Comparison of ENCODE assay signal across 28 cellular contexts in the genomic region with DNA sequence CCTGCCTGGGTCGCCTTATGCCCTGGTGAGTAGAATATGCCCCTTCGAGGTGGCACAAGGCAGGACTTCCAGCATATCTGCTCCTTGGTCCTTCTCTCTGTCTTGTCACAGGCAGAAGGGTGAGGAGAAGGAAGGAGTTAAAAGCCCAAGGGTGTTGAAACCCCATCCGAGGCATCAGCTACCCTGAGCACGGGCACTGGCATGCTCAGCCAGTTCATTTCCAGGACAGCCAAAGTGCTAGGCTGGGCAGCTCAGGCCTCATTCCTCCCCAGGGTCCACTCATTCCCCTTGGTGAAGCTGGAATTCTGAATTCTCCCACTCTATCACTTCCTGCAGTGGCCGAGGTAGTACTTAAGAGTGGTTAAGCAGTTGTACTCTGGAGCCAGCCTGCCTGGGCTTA. TPM values are rescaled to one million over a fixed set of nuclear protein-coding genes. Genes with fewer than 3 reads are reported as not detected.
DNase-seq lines count a peak whose midpoint lies in the region; ATAC-seq and TF ChIP-seq lines count a peak whose summit lies in the region.
"Had no signal": no experiment of that assay in that cellular context is flagged by ENCODE, and none has a peak within 500 bp of the region (broad histone marks: within the 10 kb centered on the region; RNA-seq: fewer than 3 reads in every experiment).

No MANE protein-coding gene starts in this region.

- no peak for TF ChIP-seq CTCF in RWPE2 (IDR thresholded peaks at IDR 0.05; ENCODE audit: poor library complexity, severe bottlenecking)
- TF ChIP-seq CTCF in lower lobe of right lung (IDR thresholded peaks at IDR 0.05), result no peak
- TF ChIP-seq CTCF in thyroid gland (IDR thresholded peaks at IDR 0.05), result no peak
- no peak for TF ChIP-seq CTCF in type B pancreatic cell (conservative IDR thresholded peaks at IDR 0.05)

- no peak overlapping the region for H3K4me3 Mint-ChIP-seq in type B pancreatic cell
- H3K4me3 Mint-ChIP-seq: activated CD8-positive, alpha-beta T cell treated with anti-CD3 and anti-CD28 coated beads for 36 hours; activated naive CD8-positive, alpha-beta T cell treated with anti-CD3 and anti-CD28 coated beads for 36 hours; CD4-positive, alpha-beta T cell; endodermal cell; H9; immature natural killer cell; nephron had no signal

- peaks cover 11% of the 10 kb centered on the region for H3K27me3 Mint-ChIP-seq in type B pancreatic cell
- H3K27me3 Mint-ChIP-seq: activated CD8-positive, alpha-beta T cell treated with anti-CD3 and anti-CD28 coated beads for 36 hours; activated naive CD8-positive, alpha-beta T cell treated with anti-CD3 and anti-CD28 coated beads for 36 hours; CD4-positive, alpha-beta T cell had no signal

- H3K4me1 Mint-ChIP-seq in type B pancreatic cell (ENCODE audit: unreplicated experiment), result peaks cover 19% of the 10 kb centered on the region

- H3K36me3 Mint-ChIP-seq in type B pancreatic cell, result peaks cover 4% of the 10 kb centered on the region
- H3K36me3 Mint-ChIP-seq: immature natural killer cell had no signal

- H3K27ac ChIP-seq in RWPE2 (ENCODE audit: poor library complexity, severe bottlenecking) (peak overlapping the region; percentile 57), cingulate gyrus (ENCODE audit: low read depth, low read length) (peak overlapping the region; percentile 8), lower lobe of right lung (peak overlapping the region; percentile 82), thyroid gland (peak overlapping the region; percentile 87 to 92 (median 90))
- H3K27ac ChIP-seq: ascending aorta, gastroesophageal sphincter, left ventricle myocardium inferior, ovary had no signal

- no peak overlapping the region for H3K27ac Mint-ChIP-seq in type B pancreatic cell
- H3K27ac Mint-ChIP-seq: activated CD8-positive, alpha-beta T cell treated with anti-CD3 and anti-CD28 coated beads for 36 hours; activated naive CD8-positive, alpha-beta T cell treated with anti-CD3 and anti-CD28 coated beads for 36 hours; CD4-positive, alpha-beta T cell; endodermal cell; immature natural killer cell had no signal

- H3K27me3 ChIP-seq in RWPE2 (ENCODE audit: insufficient read depth, poor library complexity, severe bottlenecking) (no peaks in the 10 kb centered on the region), lower lobe of right lung (ENCODE audit: low read depth) (no peaks in the 10 kb centered on the region), thyroid gland (no peaks in the 10 kb centered on the region)
- H3K27me3 ChIP-seq: ascending aorta, ovary had no signal

- H3K36me3 ChIP-seq in RWPE2 (ENCODE audit: low read depth) (peaks cover 65% of the 10 kb centered on the region), lower lobe of right lung (peaks cover 10% of the 10 kb centered on the region), thyroid gland (no peaks in the 10 kb centered on the region)
- H3K36me3 ChIP-seq: ascending aorta, gastroesophageal sphincter, left ventricle myocardium inferior, ovary had no signal

- no peaks in the 10 kb centered on the region for H3K9me3 Mint-ChIP-seq in type B pancreatic cell
- H3K9me3 Mint-ChIP-seq: activated CD8-positive, alpha-beta T cell treated with anti-CD3 and anti-CD28 coated beads for 36 hours; activated naive CD8-positive, alpha-beta T cell treated with anti-CD3 and anti-CD28 coated beads for 36 hours; CD4-positive, alpha-beta T cell; endodermal cell; H9; immature natural killer cell; nephron had no signal

- intact Hi-C loops in lower lobe of right lung (cut with DNase I) (no loop called here), thyroid gland (cut with DNase I) (no loop called here)

- H3K9me3 ChIP-seq in RWPE2 (ENCODE audit: severe bottlenecking) (no peaks in the 10 kb centered on the region), lower lobe of right lung (no peaks in the 10 kb centered on the region), thyroid gland (no peaks in the 10 kb centered on the region)
- H3K9me3 ChIP-seq: ascending aorta, gastroesophageal sphincter, left ventricle myocardium inferior, mucosa of descending colon, ovary had no signal

- no peak for TF ChIP-seq POLR2A in thyroid gland (IDR thresholded peaks at IDR 0.05)

- H3K4me3 ChIP-seq in RWPE2 (ENCODE audit: severe bottlenecking) (no peak overlapping the region), lower lobe of right lung (peak overlapping the region; percentile 70), thyroid gland (replicated peaks in 1 of 3) (no peak overlapping the region)
- H3K4me3 ChIP-seq: ascending aorta, gastroesophageal sphincter, left ventricle myocardium inferior, mucosa of descending colon, ovary, smooth muscle cell had no signal

- DNase-seq in RWPE2 (ENCODE audit: low spot score) (no peak), lower lobe of right lung (no peak), thyroid gland (peak; percentile 48 to 52), type B pancreatic cell (ENCODE audit: extremely low spot score, unreplicated experiment) (no peak)
- DNase-seq: activated CD8-positive, alpha-beta T cell treated with anti-CD3 and anti-CD28 coated beads for 36 hours; activated naive CD8-positive, alpha-beta T cell treated with anti-CD3 and anti-CD28 coated beads for 36 hours; CD4-positive, alpha-beta T cell; DMS 273 treated with DMSO at 0.1 percent for 48 hours; endodermal cell; H9; immature natural killer cell; left ventricle myocardium inferior; MM.1S; mucosa of descending colon; NCI-H1436; NCI-H2081 treated with DMSO at 0.1 percent for 48 hours; NCI-H82; ovary; retina; stimulated activated CD4-positive, alpha-beta T cell treated with anti-CD3 and anti-CD28 coated beads, Interleukin-1b, Interleukin-23, amount 100 ng/mL, for 48 hours; stimulated activated CD8-positive, alpha-beta memory T cell treated with anti-CD3 and anti-CD28 coated beads, Interleukin-4, amount 100 ng/mL, for 48 hours had no signal

- H3K4me1 ChIP-seq in RWPE2 (ENCODE audit: insufficient read depth, poor library complexity, severe bottlenecking) (peaks cover 21% of the 10 kb centered on the region), lower lobe of right lung (peaks cover 47% of the 10 kb centered on the region), thyroid gland (peaks cover 55 to 71% of the 10 kb centered on the region in 2 donors)

- 47 to 58% methylated on average over 5 of the region's 5 CpGs for WGBS in thyroid gland, 2 donors

- ATAC-seq in RWPE2 (ENCODE audit: low read depth) (no peak), lower lobe of right lung (no peak), GM19452 (IDR thresholded peaks at IDR 0.05; ENCODE audit: unreplicated experiment) (no peak), GM19023 (IDR thresholded peaks at IDR 0.05; ENCODE audit: unreplicated experiment) (no peak)
- ATAC-seq: activated CD8-positive, alpha-beta T cell treated with anti-CD3 and anti-CD28 coated beads for 36 hours; gastroesophageal sphincter; mucosa of descending colon had no signal

RNA-seq across cellular contexts. Expression of gene MFSD2A, which starts 3.9 kb away (rescaled TPM):
- total RNA-seq in lower lobe of right lung, result 110 TPM
- 10 to 100 TPM in 2 of 4 donors, 1 to 10 TPM in 2; 8.9 to 60.8 (median 16.5) TPM for total RNA-seq in thyroid gland
- 6.1 and 7.3 TPM in 2 replicates for total RNA-seq in type B pancreatic cell (ENCODE audit: low replicate concordance)

RNA-seq across cellular contexts. Expression of gene MYCL, which starts 57.1 kb away (rescaled TPM):
- total RNA-seq in lower lobe of right lung (3.9 TPM), thyroid gland (1 to 10 TPM; 1.4 to 3.9 (median 3.5) TPM), type B pancreatic cell (ENCODE audit: low replicate concordance) (19.5 and 36.5 TPM in 2 replicates)

Comparison
In these comparisons a context has a peak if more than half of its experiments do, and no peak if none do; other contexts are left out.
1. DNase-seq: peak in thyroid gland (2 of 2); none in RWPE2 (single experiment), lower lobe of right lung (single experiment) and type B pancreatic cell (single experiment).
2. H3K27ac ChIP-seq: peak in every context shown above with its lines; median percentile 90 in thyroid gland; 82 in lower lobe of right lung; 57 in RWPE2; 8 in cingulate gyrus.